Comparison of ENCODE assay signal across 35 cellular contexts in the genomic region with DNA sequence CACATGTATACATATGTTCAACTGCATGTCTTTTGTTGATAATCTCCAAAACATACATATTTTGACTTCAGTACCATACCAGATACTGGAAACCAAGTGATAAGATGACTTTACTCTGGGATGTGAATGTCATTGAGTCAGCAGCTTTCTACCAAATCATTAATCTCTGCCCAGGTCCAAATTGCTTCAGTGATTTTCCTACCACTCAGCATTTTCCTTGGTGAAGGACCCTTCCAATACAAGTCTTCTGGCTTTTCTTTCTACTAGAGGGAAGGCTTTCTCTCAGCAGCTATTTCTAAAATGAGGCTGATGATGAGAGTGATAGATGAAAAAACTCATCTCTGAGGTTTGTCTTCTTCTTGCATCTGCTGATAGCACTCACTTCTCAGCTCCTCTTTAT.
DNase-seq lines count a peak whose midpoint lies in the region; ATAC-seq, FAIRE-seq and TF ChIP-seq lines count a peak whose summit lies in the region.
"Had no signal": no experiment of that assay in that cellular context is flagged by ENCODE, and none has a peak within 500 bp of the region (broad histone marks: within the 10 kb centered on the region; RNA-seq: fewer than 3 reads in every experiment).

No MANE protein-coding gene starts in this region.

- no peak for FAIRE-seq in HepG2 (lab: Jason Lieb, UNC)
- no peak for FAIRE-seq in A549 (lab: Jason Lieb, UNC)
- FAIRE-seq: A204.1, D721Med had no signal

- H4K91ac ChIP-seq in IMR-90 (ENCODE audit: insufficient read depth, low read depth, low read length): no peak overlapping the region

- no peak overlapping the region for H3K18ac ChIP-seq in IMR-90 (ENCODE audit: low read depth, low read length)

- no peak for ATAC-seq in HepG2
- ATAC-seq in right lobe of liver: no peak
- no peak for ATAC-seq in A549
- no peak for ATAC-seq in IMR-90 (ENCODE audit: low read depth)
- ATAC-seq: CD8-positive, alpha-beta T cell had no signal

- no peaks in the 10 kb centered on the region for H3K4me1 Mint-ChIP-seq in type B pancreatic cell (ENCODE audit: unreplicated experiment)
- H3K4me1 Mint-ChIP-seq: B cell; CD14-positive monocyte; CD4-positive, alpha-beta memory T cell; CD4-positive, CD25-positive, alpha-beta regulatory T cell; CD8-positive, alpha-beta memory T cell had no signal

- H3K79me2 ChIP-seq in HepG2 (ENCODE audit: insufficient read depth, low read length): no peaks in the 10 kb centered on the region
- no peaks in the 10 kb centered on the region for H3K79me2 ChIP-seq in parathyroid adenoma

- intact Hi-C loops in HepG2 (cut with micrococcal nuclease; ENCODE audit: unreplicated experiment): no loop called here
- intact Hi-C loops in right lobe of liver (cut with DNase I): no loop called here
- intact Hi-C loops in IMR-90 (cut with micrococcal nuclease): no loop called here

- in situ Hi-C loops in HepG2 (cut with HindIII; ENCODE audit: extremely low pct_ligation_motif_present, low pct_unique_long_range_greater_than_20kb): no loop called here
- in situ Hi-C loops in IMR-90 (cut with MboI; ENCODE audit: low sequenced_read_pairs): no loop called here

- no peak overlapping the region for H4K5ac ChIP-seq in IMR-90 (ENCODE audit: low read depth, low read length)

- no peak overlapping the region for H2BK5ac ChIP-seq in IMR-90 (ENCODE audit: low read depth, low read length, poor library complexity, severe bottlenecking)

- H3K4me3 Mint-ChIP-seq in type B pancreatic cell: no peak overlapping the region
- H3K4me3 Mint-ChIP-seq: B cell; CD14-positive monocyte; CD4-positive, alpha-beta memory T cell; CD4-positive, alpha-beta T cell; CD4-positive, CD25-positive, alpha-beta regulatory T cell; CD8-positive, alpha-beta memory T cell; CD8-positive, alpha-beta T cell had no signal

- TF ChIP-seq CTCF in HepG2 (CRISPR knock-in tag; IDR thresholded peaks at IDR 0.05): no peak
- TF ChIP-seq CTCF in right lobe of liver (IDR thresholded peaks at IDR 0.05): no peak
- no peak for TF ChIP-seq CTCF in A549 (IDR thresholded peaks at IDR 0.05)
- no peak for TF ChIP-seq CTCF in IMR-90 (conservative IDR thresholded peaks at IDR 0.05; ENCODE audit: low read depth, low read length)
- no peak for TF ChIP-seq CTCF in parathyroid adenoma (IDR thresholded peaks at IDR 0.05)
- TF ChIP-seq CTCF in type B pancreatic cell (conservative IDR thresholded peaks at IDR 0.05): no peak

- no peak overlapping the region for H2AK5ac ChIP-seq in IMR-90 (ENCODE audit: low read depth, low read length)

- BruUV-seq in HepG2 (replicated peaks; lab: Mats Ljungman, UMichigan): no TSS peak
- no TSS peak for BruUV-seq in IMR-90 (replicated peaks; lab: Mats Ljungman, UMichigan)

- H2BK20ac ChIP-seq in IMR-90 (ENCODE audit: low read depth, low read length): no peak overlapping the region

- no peak overlapping the region for H3K56ac ChIP-seq in IMR-90 (ENCODE audit: extremely low read depth, insufficient read depth, low read length)

- no peak for DNase-seq in HepG2 (ENCODE audit: low spot score)
- DNase-seq in right lobe of liver: no peak
- no peak for DNase-seq in A549 (ENCODE audit: low read depth in 1 of 2, low spot score in 1 of 2)
- DNase-seq in IMR-90: no peak
- DNase-seq in COR-L47 (lab: John Stamatoyannopoulos, UW): no peak
- DNase-seq in NCI-H526 treated with DMSO at 0.1 percent for 48 hours (lab: John Stamatoyannopoulos, UW): no peak
- no peak for DNase-seq in type B pancreatic cell (ENCODE audit: extremely low spot score, unreplicated experiment)
- DNase-seq: 8988T; ACHN; AML-193; BE2C; C1 segment of cervical spinal cord; Caco-2; Calu3; CD4-positive, alpha-beta memory T cell; CD4-positive, alpha-beta T cell; CD4-positive, CD25-positive, alpha-beta regulatory T cell; CD8-positive, alpha-beta memory T cell; CD8-positive, alpha-beta T cell; DMS 273 treated with DMSO at 0.1 percent for 48 hours; DMS153; DMS53; DMS79; DMS79 treated with DMSO at 0.1 percent for 48 hours; DND-41; EL had no signal

- CTCF ChIA-PET in HepG2 (lab: Yijun Ruan, JAX; ENCODE audit: low intra/inter-chr PET ratio, low total read pairs) (no interaction called here), A549 (lab: Yijun Ruan, JAX) (no interaction called here), IMR-90 (lab: Yijun Ruan, JAX) (interaction anchor here (0.6 kb wide), 1 partner anchor 66 kb away, joined by 3 read pairs; no protein-coding TSS in a partner anchor)

- no peak overlapping the region for H3K4ac ChIP-seq in IMR-90 (ENCODE audit: low read depth, low read length)

- no peaks in the 10 kb centered on the region for H3K36me3 Mint-ChIP-seq in type B pancreatic cell
- H3K36me3 Mint-ChIP-seq: CD14-positive monocyte; CD4-positive, alpha-beta memory T cell; CD4-positive, CD25-positive, alpha-beta regulatory T cell; CD8-positive, alpha-beta T cell had no signal

- no peaks in the 10 kb centered on the region for H3K9me1 ChIP-seq in IMR-90 (ENCODE audit: insufficient read depth, low read length)

- no peaks in the 10 kb centered on the region for H3K27me3 ChIP-seq in HepG2 (ENCODE audit: control insufficient read depth in 1 of 2, insufficient read depth in 2 of 2, low read length in 2 of 2)
- no peaks in the 10 kb centered on the region for H3K27me3 ChIP-seq in right lobe of liver
- H3K27me3 ChIP-seq in IMR-90 (ENCODE audit: control insufficient read depth, insufficient read depth, low read length): peaks cover 2% of the 10 kb centered on the region; the same call in 1 of the 2 replicates
- H3K27me3 ChIP-seq in parathyroid adenoma (ENCODE audit: control insufficient read depth, insufficient read depth, low read length): no peaks in the 10 kb centered on the region
- H3K27me3 ChIP-seq: BE2C; BLaER1; BLaER1 treated with 17β-estradiol and CSF1 and Interleukin-3, amounts not matched to agents 10 nM and 100 nM had no signal

- no peaks in the 10 kb centered on the region for H3K9me3 Mint-ChIP-seq in type B pancreatic cell
- H3K9me3 Mint-ChIP-seq: CD14-positive monocyte; CD4-positive, alpha-beta T cell; CD8-positive, alpha-beta T cell had no signal

- H3K27ac Mint-ChIP-seq in type B pancreatic cell: no peak overlapping the region
- H3K27ac Mint-ChIP-seq: B cell; CD14-positive monocyte; CD4-positive, alpha-beta memory T cell; CD4-positive, alpha-beta T cell; CD4-positive, CD25-positive, alpha-beta regulatory T cell; CD8-positive, alpha-beta memory T cell; CD8-positive, alpha-beta T cell had no signal

- no peak overlapping the region for H2BK120ac ChIP-seq in IMR-90 (ENCODE audit: low read depth, low read length)

- H3K9ac ChIP-seq in HepG2 (ENCODE audit: insufficient read depth, low read depth, low read length): no peak overlapping the region
- no peak overlapping the region for H3K9ac ChIP-seq in IMR-90 (ENCODE audit: low read depth, low read length)
- H3K9ac ChIP-seq in parathyroid adenoma: no peak overlapping the region
- H3K9ac ChIP-seq: BLaER1; BLaER1 treated with 17β-estradiol and CSF1 and Interleukin-3, amounts not matched to agents 10 nM and 100 nM had no signal

- H3K9me3 ChIP-seq in HepG2 (ENCODE audit: low read length) (peaks cover 47% of the 10 kb centered on the region), right lobe of liver (no peaks in the 10 kb centered on the region), A549 (no peaks in the 10 kb centered on the region), IMR-90 (ENCODE audit: control insufficient read depth, insufficient read depth, low read length) (no peaks in the 10 kb centered on the region), parathyroid adenoma (ENCODE audit: control insufficient read depth, low read length) (no peaks in the 10 kb centered on the region)
- H3K9me3 ChIP-seq: BE2C; BLaER1; BLaER1 treated with 17β-estradiol and CSF1 and Interleukin-3, amounts not matched to agents 10 nM and 100 nM; Caco-2 had no signal

- H3K4me1 ChIP-seq in HepG2 (ENCODE audit: insufficient read depth, low read length) (no peaks in the 10 kb centered on the region), right lobe of liver (no peaks in the 10 kb centered on the region), A549 (no peaks in the 10 kb centered on the region), IMR-90 (ENCODE audit: control insufficient read depth, insufficient read depth, low read length) (no peaks in the 10 kb centered on the region), parathyroid adenoma (peaks cover 9% of the 10 kb centered on the region)
- H3K4me1 ChIP-seq: BE2C; BLaER1; BLaER1 treated with 17β-estradiol and CSF1 and Interleukin-3, amounts not matched to agents 10 nM and 100 nM; Caco-2 had no signal

- H3K4me3 ChIP-seq in HepG2 (replicated peaks in 1 of 3; ENCODE audit: insufficient read depth in 1 of 3, low read depth in 2 of 3, low read length in 3 of 3) (no peak overlapping the region), right lobe of liver (no peak overlapping the region), A549 (no peak overlapping the region), IMR-90 (ENCODE audit: insufficient read depth, low read depth, low read length) (no peak overlapping the region), parathyroid adenoma (ENCODE audit: low read depth, low read length) (no peak overlapping the region)
- H3K4me3 ChIP-seq: BLaER1; BLaER1 treated with 17β-estradiol and CSF1 and Interleukin-3, amounts not matched to agents 10 nM and 100 nM had no signal

- dilution Hi-C loops in IMR-90 (cut with HindIII; ENCODE audit: low sequenced_read_pairs, unreplicated experiment): no loop called here

- TF ChIP-seq POLR2A in HepG2 (IDR thresholded peaks at IDR 0.05; ENCODE audit: insufficient read depth in 1 of 2, low read depth in 2 of 2, low read length in 2 of 2) (no peak), right lobe of liver (IDR thresholded peaks at IDR 0.05) (no peak), A549 (IDR thresholded peaks at IDR 0.05; ENCODE audit: low read length) (no peak), IMR-90 (IDR thresholded peaks at IDR 0.05; ENCODE audit: low read depth, low read length) (no peak)

- no peak for TF ChIP-seq EP300 in HepG2 (IDR thresholded peaks at IDR 0.05; ENCODE audit: low read depth in 2 of 2, low read length in 2 of 2)
- no peak for TF ChIP-seq EP300 in HepG2 (CRISPR knock-in tag; IDR thresholded peaks at IDR 0.05; ENCODE audit: borderline replicate concordance)
- no peak for TF ChIP-seq EP300 in A549 (IDR thresholded peaks at IDR 0.05)

- H3K14ac ChIP-seq in IMR-90 (replicated peaks; ENCODE audit: low read depth, low read length): no peak overlapping the region

- no peak overlapping the region for H2BK15ac ChIP-seq in IMR-90 (ENCODE audit: low read depth, low read length)

- POLR2A ChIA-PET in HepG2 (lab: Yijun Ruan, JAX) (no interaction called here), A549 (lab: Yijun Ruan, JAX) (no interaction called here), IMR-90 (lab: Charles Lee; ENCODE audit: unreplicated experiment) (no interaction called here)

- no peak overlapping the region for H2AK9ac ChIP-seq in IMR-90 (replicated peaks; ENCODE audit: low read depth, low read length, poor library complexity)

- H4K8ac ChIP-seq in IMR-90 (ENCODE audit: low read depth in 2 of 2, low read length in 2 of 2): no peak overlapping the region

- TF ChIP-seq RAD21 in HepG2 (CRISPR knock-in tag; IDR thresholded peaks at IDR 0.05) (no peak), A549 (conservative IDR thresholded peaks at IDR 0.05 in 1 of 2, IDR thresholded peaks at IDR 0.05 in 1 of 2) (no peak), IMR-90 (IDR thresholded peaks at IDR 0.05; ENCODE audit: low read length) (no peak)

- H2AFZ ChIP-seq in HepG2 (ENCODE audit: low read length) (no peak overlapping the region), IMR-90 (replicated peaks; ENCODE audit: low read length, poor library complexity) (no peak overlapping the region), parathyroid adenoma (peak overlapping the region; percentile 16)

- H4K20me1 ChIP-seq in HepG2 (ENCODE audit: insufficient read depth, low read length): no peaks in the 10 kb centered on the region
- H4K20me1 ChIP-seq in IMR-90 (ENCODE audit: insufficient read depth, low read length): no peaks in the 10 kb centered on the region
- H4K20me1 ChIP-seq: BLaER1; BLaER1 treated with 17β-estradiol and CSF1 and Interleukin-3, amounts not matched to agents 10 nM and 100 nM had no signal

- H3K36me3 ChIP-seq in HepG2 (replicated peaks in 1 of 2; ENCODE audit: control insufficient read depth in 1 of 2, insufficient read depth in 2 of 2, low read length in 2 of 2) (no peaks in the 10 kb centered on the region), right lobe of liver (no peaks in the 10 kb centered on the region), IMR-90 (ENCODE audit: control insufficient read depth, insufficient read depth, low read length) (no peaks in the 10 kb centered on the region), parathyroid adenoma (ENCODE audit: control insufficient read depth, insufficient read depth, low read length) (no peaks in the 10 kb centered on the region)
- H3K36me3 ChIP-seq: BE2C; BLaER1; BLaER1 treated with 17β-estradiol and CSF1 and Interleukin-3, amounts not matched to agents 10 nM and 100 nM had no signal

- H3K23ac ChIP-seq in IMR-90 (ENCODE audit: low read depth, low read length): no peak overlapping the region

- H3K27ac ChIP-seq in HepG2 (ENCODE audit: extremely low read length, insufficient read depth, low read length) (no peak overlapping the region), right lobe of liver (no peak overlapping the region), A549 (no peak overlapping the region), IMR-90 (ENCODE audit: insufficient read depth, low read length) (no peak overlapping the region), parathyroid adenoma (no peak overlapping the region)
- H3K27ac ChIP-seq: 22Rv1; BLaER1; BLaER1 treated with 17β-estradiol and CSF1 and Interleukin-3, amounts not matched to agents 10 nM and 100 nM; C4-2B had no signal

- H3K4me2 ChIP-seq in HepG2 (ENCODE audit: low read depth, low read length): no peak overlapping the region
- no peak overlapping the region for H3K4me2 ChIP-seq in A549
- H3K4me2 ChIP-seq in IMR-90 (ENCODE audit: low read depth, low read length): no peak overlapping the region
- no peak overlapping the region for H3K4me2 ChIP-seq in parathyroid adenoma (ENCODE audit: low read length)
- H3K4me2 ChIP-seq: BLaER1; BLaER1 treated with 17β-estradiol and CSF1 and Interleukin-3, amounts not matched to agents 10 nM and 100 nM had no signal

- H3K27me3 Mint-ChIP-seq in type B pancreatic cell: no peaks in the 10 kb centered on the region
- H3K27me3 Mint-ChIP-seq: B cell; CD4-positive, alpha-beta memory T cell; CD4-positive, alpha-beta T cell; CD4-positive, CD25-positive, alpha-beta regulatory T cell; CD8-positive, alpha-beta memory T cell had no signal

- no peaks in the 10 kb centered on the region for H3K79me1 ChIP-seq in IMR-90 (ENCODE audit: low read depth in 1 of 2, low read length in 2 of 2)

Comparison
In these comparisons a context has a peak if more than half of its experiments do, and no peak if none do; other contexts are left out.
1. Of the 38 proteins assayed by ChIP-seq in both HepG2 and A549: peak only in HepG2: none; only in A549: none; in both: MAFK; in neither: 37.